9 cellular contexts compared by ENCODE assay signal in genomic region chr19:42324655-42325307, GRCh38. TPM values are rescaled to one million over a fixed set of nuclear protein-coding genes. Genes with fewer than 3 reads are reported as not detected.
A peak's percentile ranks its signal among the peaks of the same experiment; 100 is the strongest.
DNase-seq lines count a peak whose midpoint lies in the region; ATAC-seq, FAIRE-seq and TF ChIP-seq lines count a peak whose summit lies in the region.
"Had no signal": no experiment of that assay in that cellular context is flagged by ENCODE, and none has a peak within 500 bp of the region (broad histone marks: within the 10 kb centered on the region; RNA-seq: fewer than 3 reads in every experiment).

No MANE protein-coding gene starts in this region.

- H4K91ac ChIP-seq in IMR-90 (ENCODE audit: insufficient read depth, low read depth, low read length), result no peak overlapping the region

- peaks cover 2% of the 10 kb centered on the region; the same call in 1 of the 2 replicates for H3K9me1 ChIP-seq in IMR-90 (ENCODE audit: insufficient read depth, low read length)

- H3K9ac ChIP-seq in IMR-90 (ENCODE audit: low read depth, low read length), result no peak overlapping the region; the same call in 1 of the 2 replicates
- H3K9ac ChIP-seq in muscle layer of colon (ENCODE audit: low read length), result no peak overlapping the region

- H3K9me3 ChIP-seq in A549, result no peaks in the 10 kb centered on the region
- no peaks in the 10 kb centered on the region for H3K9me3 ChIP-seq in IMR-90 (ENCODE audit: control insufficient read depth, insufficient read depth, low read length)
- H3K9me3 ChIP-seq in breast epithelium, result no peaks in the 10 kb centered on the region
- no peaks in the 10 kb centered on the region for H3K9me3 ChIP-seq in muscle layer of colon (ENCODE audit: low read length)

- H3K4me3 ChIP-seq in A549 (peak overlapping the region; percentile 75), IMR-90 (ENCODE audit: insufficient read depth, low read depth, low read length) (no peak overlapping the region), breast epithelium (peak overlapping the region; percentile 75 to 87 (median 80)), muscle layer of colon (ENCODE audit: low read depth in 1 of 2, low read length in 2 of 2) (peak overlapping the region; percentile 31 to 64)

- no peak for TF ChIP-seq EP300 in A549 (IDR thresholded peaks at IDR 0.05)

- H4K20me1 ChIP-seq in IMR-90 (ENCODE audit: insufficient read depth, low read length), result peaks cover 2% of the 10 kb centered on the region; the same call in 1 of the 2 replicates

- no TSS peak for BruUV-seq in IMR-90 (replicated peaks; lab: Mats Ljungman, UMichigan)

- H3K27ac ChIP-seq in A549 (peak overlapping the region; percentile 71 to 78), IMR-90 (ENCODE audit: insufficient read depth, low read length) (no peak overlapping the region), breast epithelium (no peak overlapping the region), muscle layer of colon (ENCODE audit: low read depth, low read length) (no peak overlapping the region)

- TF ChIP-seq RAD21 in A549 (conservative IDR thresholded peaks at IDR 0.05 in 1 of 2, IDR thresholded peaks at IDR 0.05 in 1 of 2) (peak; percentile 91; a peak in 4 of 5 replicates), IMR-90 (IDR thresholded peaks at IDR 0.05; ENCODE audit: low read length) (peak; percentile 78; the same call in 1 of the 2 replicates)

- no peak overlapping the region for H3K4ac ChIP-seq in IMR-90 (ENCODE audit: low read depth, low read length)

- peaks cover 16 to 42% of the 10 kb centered on the region in 2 experiments for H3K79me1 ChIP-seq in IMR-90 (ENCODE audit: low read depth in 1 of 2, low read length in 2 of 2)

- H2BK20ac ChIP-seq in IMR-90 (ENCODE audit: low read depth, low read length), result no peak overlapping the region

- peak overlapping the region in 1 of 2 experiments; percentile 46; a peak in 1 of 4 replicates for H4K8ac ChIP-seq in IMR-90 (ENCODE audit: low read depth in 2 of 2, low read length in 2 of 2)

- dilution Hi-C loops in IMR-90 (cut with HindIII; ENCODE audit: low sequenced_read_pairs, unreplicated experiment), result no loop called here

- peak overlapping the region; percentile 87 for H2AFZ ChIP-seq in IMR-90 (replicated peaks; ENCODE audit: low read length, poor library complexity)

- H2BK120ac ChIP-seq in IMR-90 (ENCODE audit: low read depth, low read length), result no peak overlapping the region

- peaks cover 19% of the 10 kb centered on the region; the same call in 2 of the 3 replicates for H3K4me1 ChIP-seq in A549
- H3K4me1 ChIP-seq in IMR-90 (ENCODE audit: control insufficient read depth, insufficient read depth, low read length), result peaks cover 2% of the 10 kb centered on the region
- H3K4me1 ChIP-seq in breast epithelium, result peaks cover 3 to 8% of the 10 kb centered on the region in 2 donors
- H3K4me1 ChIP-seq in muscle layer of colon (ENCODE audit: insufficient read depth, low read length), result peaks cover 19% of the 10 kb centered on the region

- H3K36me3 ChIP-seq in IMR-90 (ENCODE audit: control insufficient read depth, insufficient read depth, low read length) (no peaks in the 10 kb centered on the region), breast epithelium (no peaks in the 10 kb centered on the region), muscle layer of colon (ENCODE audit: insufficient read depth, low read length) (no peaks in the 10 kb centered on the region)

- POLR2A ChIA-PET in A549 (lab: Yijun Ruan, JAX), result no interaction called here
- POLR2A ChIA-PET in IMR-90 (lab: Charles Lee; ENCODE audit: unreplicated experiment), result no interaction called here

- H3K56ac ChIP-seq in IMR-90 (ENCODE audit: extremely low read depth, insufficient read depth, low read length), result no peak overlapping the region

- H3K23ac ChIP-seq in IMR-90 (ENCODE audit: low read depth, low read length), result no peak overlapping the region

- no peak overlapping the region for H3K18ac ChIP-seq in IMR-90 (ENCODE audit: low read depth, low read length)

- 5% methylated on average over 28 of the region's 38 CpGs for WGBS in A549 (ENCODE audit: missing lambda C conversion rate)
- WGBS in IMR-90 (ENCODE audit: extremely low coverage in 2 of 2, insufficient read length in 1 of 2), 2 experiments, result 2% methylated on average over 13 of the region's 38 CpGs; no CpG with 5 or more reads in 1 of the 2 experiments

- H2AK9ac ChIP-seq in IMR-90 (replicated peaks; ENCODE audit: low read depth, low read length, poor library complexity), result peak overlapping the region; percentile 45

- H4K5ac ChIP-seq in IMR-90 (ENCODE audit: low read depth, low read length), result no peak overlapping the region

- no peak for TF ChIP-seq POLR2A in A549 (IDR thresholded peaks at IDR 0.05; ENCODE audit: low read length)
- TF ChIP-seq POLR2A in IMR-90 (IDR thresholded peaks at IDR 0.05; ENCODE audit: low read depth, low read length), result no peak
- TF ChIP-seq POLR2A in breast epithelium (IDR thresholded peaks at IDR 0.05), result no peak

- in situ Hi-C loops in IMR-90 (cut with MboI; ENCODE audit: low sequenced_read_pairs), result loop anchor here (10.0 kb wide), 1 partner anchor 190 kb away; the partner anchor contains the start of gene POU2F2

- H3K27me3 ChIP-seq in IMR-90 (ENCODE audit: control insufficient read depth, insufficient read depth, low read length) (peaks cover 30% of the 10 kb centered on the region), breast epithelium (peaks cover 5 to 15% of the 10 kb centered on the region in 2 donors), muscle layer of colon (ENCODE audit: control insufficient read depth in 1 of 2, insufficient read depth in 2 of 2, low read length in 2 of 2) (peaks cover 15 to 17% of the 10 kb centered on the region in 2 donors)

- intact Hi-C loops in IMR-90 (cut with micrococcal nuclease) (loop anchor here (1.0 kb wide), 2 partner anchors 78 to 216 kb away; no protein-coding TSS in a partner anchor), breast epithelium (cut with DNase I; ENCODE audit: low total_unique reads) (loop anchor here (5.0 to 10.0 kb wide), 2 partner anchors 197 to 230 kb away; no protein-coding TSS in a partner anchor)

- CTCF ChIA-PET in A549 (lab: Yijun Ruan, JAX), result interaction anchor here (2.0 to 6.3 kb wide), 2 partner anchors 45 to 79 kb away, joined by 6 to 39 read pairs; no protein-coding TSS in a partner anchor
- CTCF ChIA-PET in IMR-90 (lab: Yijun Ruan, JAX), result no interaction called here

- H3K4me2 ChIP-seq in A549 (peak overlapping the region; percentile 91), IMR-90 (ENCODE audit: low read depth, low read length) (0 out of 2 replicates have a peak overlapping the region, but pooled peaks have one; percentile 13)

- no peak for FAIRE-seq in A549 (lab: Jason Lieb, UNC)

- ATAC-seq in A549 (no peak; a peak in 2 of 6 replicates), IMR-90 (ENCODE audit: low read depth) (no peak), GM18498 (IDR thresholded peaks at IDR 0.05; ENCODE audit: unreplicated experiment) (no peak)

- H2AK5ac ChIP-seq in IMR-90 (ENCODE audit: low read depth, low read length), result no peak overlapping the region

- TF ChIP-seq CTCF in A549 (IDR thresholded peaks at IDR 0.05), result peak; percentile 100
- TF ChIP-seq CTCF in IMR-90 (conservative IDR thresholded peaks at IDR 0.05; ENCODE audit: low read depth, low read length), result no peak
- TF ChIP-seq CTCF in breast epithelium (IDR thresholded peaks at IDR 0.05), result peak; percentile 47 to 89 (median 80)
- no peak for TF ChIP-seq CTCF in GM20000 (IDR thresholded peaks at IDR 0.05; ENCODE audit: extremely low read depth, missing control alignments)

- no peak overlapping the region for H2BK5ac ChIP-seq in IMR-90 (ENCODE audit: low read depth, low read length, poor library complexity, severe bottlenecking)

- no peak overlapping the region for H3K14ac ChIP-seq in IMR-90 (replicated peaks; ENCODE audit: low read depth, low read length)

- H2BK15ac ChIP-seq in IMR-90 (ENCODE audit: low read depth, low read length), result no peak overlapping the region

- no peak for DNase-seq in A549 (ENCODE audit: low read depth in 1 of 2, low spot score in 1 of 2)
- no peak for DNase-seq in IMR-90
- no peak for DNase-seq in breast epithelium (ENCODE audit: low spot score in 2 of 2)
- no peak for DNase-seq in putamen (ENCODE audit: low spot score)
- no peak for DNase-seq in GM20000 (ENCODE audit: low spot score)
- no peak for DNase-seq in RPMI8226

RNA-seq across cellular contexts. Expression of gene MEGF8, which starts 0.7 kb away (rescaled TPM):
- 8.9 and 10.4 TPM in 2 replicates for polyA plus RNA-seq in A549 (2011; rRNA removed)
- polyA plus RNA-seq in A549 (2012; cell fraction: cytosol; rRNA removed), result 7.2 and 12.2 TPM in 2 replicates
- polyA plus RNA-seq in A549 (2012; cell fraction: nucleus; rRNA removed), result 26.3 and 37.1 TPM in 2 replicates
- polyA plus RNA-seq in A549 (2017; fragmentation: RNase III; extraction: RNeasy Plus Mini Kit Qiagen cat#74134 plus additional on column Dnase treatment), result 22.4 to 27.2 TPM (median 25.8 TPM) in 3 replicates
- polyA minus RNA-seq in A549 (2011; rRNA and poly(A)+ RNA removed), result 11.8 and 14.4 TPM in 2 replicates
- total RNA-seq in IMR-90 (2012; rRNA removed), result 2.3 and 2.5 TPM in 2 replicates
- polyA plus RNA-seq in IMR-90 (2012; rRNA removed), result 12.5 and 13.7 TPM in 2 replicates
- polyA plus RNA-seq in IMR-90 (2012; cell fraction: cytosol; rRNA removed), result 7.6 and 17.1 TPM in 2 replicates
- polyA plus RNA-seq in IMR-90 (2012; cell fraction: nucleus; rRNA removed; ENCODE audit: low replicate concordance), result 17.5 and 26.7 TPM in 2 replicates
- 10 to 100 TPM in 2 of 3 donors, 1 to 10 TPM in 1; 9.7 to 15.5 (median 10.8) TPM for total RNA-seq in breast epithelium

RNA-seq across cellular contexts. Expression of gene TMEM145, which starts 11.7 kb away (rescaled TPM):
- polyA plus RNA-seq in A549 (2011; rRNA removed) (0.71 and 1.8 TPM in 2 replicates), A549 (2017; fragmentation: RNase III; extraction: RNeasy Plus Mini Kit Qiagen cat#74134 plus additional on column Dnase treatment) (3.6 to 5.1 TPM (median 4.3 TPM) in 3 replicates), IMR-90 (2012; rRNA removed) (0.09 and 0.41 TPM in 2 replicates)
- 2.9 and 3.8 TPM in 2 replicates for polyA plus RNA-seq in A549 (2012; cell fraction: cytosol; rRNA removed)
- polyA plus RNA-seq in A549 (2012; cell fraction: nucleus; rRNA removed), result 13.7 and 18.2 TPM in 2 replicates
- polyA minus RNA-seq in A549 (2011; rRNA and poly(A)+ RNA removed), result 6.3 and 6.9 TPM in 2 replicates
- total RNA-seq in IMR-90 (2012; rRNA removed) (under 0.01 and 2.5 TPM in 2 replicates), breast epithelium (under 1 TPM in 2 of 3 donors, not detected in 1; 0.33 to 0.59 TPM)
- 0.10 and 0.20 TPM in 2 replicates for polyA plus RNA-seq in IMR-90 (2012; cell fraction: cytosol; rRNA removed)
- 1.5 and 2.9 TPM in 2 replicates for polyA plus RNA-seq in IMR-90 (2012; cell fraction: nucleus; rRNA removed; ENCODE audit: low replicate concordance)
- total RNA-seq: pulmonary artery endothelial cell had no signal

RNA-seq across cellular contexts. Expression of gene PAFAH1B3, which starts 22.4 kb away (rescaled TPM):
- 79.7 and 101 TPM in 2 replicates for polyA plus RNA-seq in A549 (2011; rRNA removed)
- 268 and 299 TPM in 2 replicates for polyA plus RNA-seq in A549 (2012; cell fraction: cytosol; rRNA removed)
- 241 and 275 TPM in 2 replicates for polyA plus RNA-seq in A549 (2012; cell fraction: nucleus; rRNA removed)
- polyA plus RNA-seq in A549 (2017; fragmentation: RNase III; extraction: RNeasy Plus Mini Kit Qiagen cat#74134 plus additional on column Dnase treatment), result 135 to 151 TPM (median 144 TPM) in 3 replicates
- polyA minus RNA-seq in A549 (2011; rRNA and poly(A)+ RNA removed), result 179 and 227 TPM in 2 replicates
- total RNA-seq in IMR-90 (2012; rRNA removed), result 71.2 and 76.4 TPM in 2 replicates
- polyA plus RNA-seq in IMR-90 (2012; rRNA removed), result 64.3 and 69.7 TPM in 2 replicates
- 92.1 and 108 TPM in 2 replicates for polyA plus RNA-seq in IMR-90 (2012; cell fraction: cytosol; rRNA removed)
- polyA plus RNA-seq in IMR-90 (2012; cell fraction: nucleus; rRNA removed; ENCODE audit: low replicate concordance), result 40.0 and 79.4 TPM in 2 replicates
- 10 to 100 TPM in 2 of 3 donors, 1 to 10 TPM in 1; 7.5 to 32.4 (median 28.5) TPM for total RNA-seq in breast epithelium

RNA-seq across cellular contexts. Expression of gene PRR19, which starts 22.8 kb away (rescaled TPM):
- 1.1 and 1.3 TPM in 2 replicates for polyA plus RNA-seq in A549 (2011; rRNA removed)
- polyA plus RNA-seq in A549 (2012; cell fraction: cytosol; rRNA removed), result 2.7 and 3.7 TPM in 2 replicates
- 3.5 and 5.2 TPM in 2 replicates for polyA plus RNA-seq in A549 (2012; cell fraction: nucleus; rRNA removed)
- polyA plus RNA-seq in A549 (2017; fragmentation: RNase III; extraction: RNeasy Plus Mini Kit Qiagen cat#74134 plus additional on column Dnase treatment), result 3.4 to 4.5 TPM (median 4.2 TPM) in 3 replicates
- 0.50 and 1.2 TPM in 2 replicates for polyA minus RNA-seq in A549 (2011; rRNA and poly(A)+ RNA removed)
- 0.28 and 0.36 TPM in 2 replicates for total RNA-seq in IMR-90 (2012; rRNA removed)
- 1.6 and 1.8 TPM in 2 replicates for polyA plus RNA-seq in IMR-90 (2012; rRNA removed)
- polyA plus RNA-seq in IMR-90 (2012; cell fraction: cytosol; rRNA removed), result 0.79 and 1.7 TPM in 2 replicates
- polyA plus RNA-seq in IMR-90 (2012; cell fraction: nucleus; rRNA removed; ENCODE audit: low replicate concordance), result 0.60 and 1.5 TPM in 2 replicates
- total RNA-seq in breast epithelium, result 1 to 10 TPM in 1 of 3 donors, under 1 TPM in 2; 0.33 to 2.6 (median 0.48) TPM

RNA-seq across cellular contexts. Expression of gene CIC, which starts 55.7 kb away (rescaled TPM):
- polyA plus RNA-seq in A549 (2011; rRNA removed), result 7.2 and 7.7 TPM in 2 replicates
- 26.8 and 35.8 TPM in 2 replicates for polyA plus RNA-seq in A549 (2012; cell fraction: cytosol; rRNA removed)
- 69.9 and 100.0 TPM in 2 replicates for polyA plus RNA-seq in A549 (2012; cell fraction: nucleus; rRNA removed)
- 46.8 to 56.4 TPM (median 53.1 TPM) in 3 replicates for polyA plus RNA-seq in A549 (2017; fragmentation: RNase III; extraction: RNeasy Plus Mini Kit Qiagen cat#74134 plus additional on column Dnase treatment)
- polyA minus RNA-seq in A549 (2011; rRNA and poly(A)+ RNA removed), result 7.0 and 11.0 TPM in 2 replicates
- 1.8 and 2.5 TPM in 2 replicates for total RNA-seq in IMR-90 (2012; rRNA removed)
- polyA plus RNA-seq in IMR-90 (2012; rRNA removed), result 23.2 and 27.3 TPM in 2 replicates
- polyA plus RNA-seq in IMR-90 (2012; cell fraction: cytosol; rRNA removed), result 20.0 and 22.5 TPM in 2 replicates
- 50.1 and 139 TPM in 2 replicates for polyA plus RNA-seq in IMR-90 (2012; cell fraction: nucleus; rRNA removed; ENCODE audit: low replicate concordance)
- 10 to 100 TPM; 20.2 to 25.6 (median 24.9) TPM for total RNA-seq in breast epithelium

Comparison
In these comparisons a context has a peak if more than half of its experiments do, and no peak if none do; other contexts are left out.
1. H3K27ac ChIP-seq: peak in A549 (2 of 2); none in IMR-90 (single experiment), breast epithelium (0 of 2) and muscle layer of colon (single experiment).
2. CTCF ChIP-seq: peak in A549 (single experiment) and breast epithelium (3 of 3); none in IMR-90 (single experiment) and GM20000 (single experiment).